23 cellular contexts compared by ENCODE assay signal in the genomic region with DNA sequence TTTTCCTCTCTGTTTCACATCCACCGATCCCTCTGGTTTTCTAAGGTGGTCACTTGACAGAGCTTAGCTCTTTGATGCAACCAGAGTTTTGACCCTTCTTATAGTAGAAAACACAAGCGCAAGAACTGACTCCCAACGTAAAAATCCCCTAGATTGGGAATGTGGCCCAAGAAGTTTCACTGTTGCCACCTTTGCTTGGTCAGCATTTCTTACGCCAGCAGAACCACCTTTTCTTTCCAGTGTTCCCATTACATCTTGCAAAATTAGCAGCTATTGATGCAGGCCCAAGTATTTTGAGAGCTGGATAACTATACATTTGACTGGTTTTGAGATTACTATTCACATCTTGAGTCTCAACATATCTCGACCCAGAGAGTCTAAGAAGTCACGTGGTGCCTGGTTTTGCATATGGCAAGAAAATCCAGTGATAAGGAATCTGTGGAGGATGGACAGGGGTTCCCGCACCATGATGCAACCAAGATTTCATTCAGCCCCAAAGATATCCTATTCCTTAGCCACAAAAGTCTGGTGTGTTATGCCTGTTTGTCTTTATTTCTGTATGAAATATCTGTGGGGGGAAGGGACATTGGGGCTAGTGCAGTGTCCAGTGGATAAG. TPM values are rescaled to one million over a fixed set of nuclear protein-coding genes. Genes with fewer than 3 reads are reported as not detected.
"Had no signal": no experiment of that assay in that cellular context is flagged by ENCODE, and none has a peak within 500 bp of the region (broad histone marks: within the 10 kb centered on the region; RNA-seq: fewer than 3 reads in every experiment).

No MANE protein-coding gene starts in this region.

- H3K9me3 ChIP-seq: MG63, SK-N-SH had no signal

- H3K9ac ChIP-seq: SK-N-SH had no signal

- H3K4me2 ChIP-seq: SK-N-SH had no signal

- H3K27me3 ChIP-seq: MG63 had no signal

- H3K4me3 Mint-ChIP-seq: T-cell had no signal

- H3K36me3 ChIP-seq: MG63 had no signal

- H3K27ac Mint-ChIP-seq: T-cell had no signal

- DNase-seq: Karpas-422, KG1, MG63, NCI-H1092, NCI-H1105 treated with DMSO at 0.1 percent for 48 hours, NCI-H1417 treated with DMSO at 0.1 percent for 48 hours, NCI-H146, NCI-H1694 treated with DMSO at 0.1 percent for 48 hours, NCI-H1930, NCI-H2081, NCI-H2107, NCI-H2227 treated with DMSO at 0.1 percent for 48 hours, NCI-H524, NCI-H526 treated with DMSO at 0.1 percent for 48 hours, NCI-H748 treated with DMSO at 0.1 percent for 48 hours, PC-3, SHP77, SK-N-SH, SW 1271, T-cell had no signal

- H3K27me3 Mint-ChIP-seq: T-cell had no signal

- H3K9me3 Mint-ChIP-seq: T-cell had no signal

- ATAC-seq: Panc1, PC-3, T-cell had no signal

- H3K4me3 ChIP-seq: MG63 had no signal

- H3K27ac ChIP-seq: RWPE1 had no signal

RNA-seq across cellular contexts. Expression of a gene that starts 37.9 kb away (rescaled TPM):
- total RNA-seq: SK-MEL-5 had no signal
